ENCODE assay signal across 23 cellular contexts in genomic region chr5:173668910-173669309, GRCh38.
"Had no signal": no experiment of that assay in that cellular context is flagged by ENCODE, and none has a peak within 500 bp of the region (broad histone marks: within the 10 kb centered on the region; RNA-seq: fewer than 3 reads in every experiment).

No MANE protein-coding gene starts in this region.

- H3K4me3 Mint-ChIP-seq: activated B cell treated with CpG ODN at 0.5 μM for 24 hours; activated naive CD8-positive, alpha-beta T cell; mesothelial cell of epicardium; naive B cell; stimulated activated naive B cell treated with anti-CD40 and anti-IgM and Interleukin-4, amounts not matched to agents 10 μg/mL and 1 μg/mL and 100 μg/mL, for 72 hours had no signal

- H3K27me3 Mint-ChIP-seq: activated B cell treated with CpG ODN at 0.5 μM for 24 hours had no signal

- ATAC-seq: left colon; stimulated activated naive B cell treated with anti-CD40 and anti-IgM and Interleukin-4, amounts not matched to agents 10 μg/mL and 1 μg/mL and 100 μg/mL, for 72 hours had no signal

- H3K4me3 ChIP-seq: esophagus squamous epithelium, ovary, right atrium auricular region, transverse colon had no signal

- H3K36me3 Mint-ChIP-seq: activated naive CD8-positive, alpha-beta T cell; mesothelial cell of epicardium had no signal

- H3K27ac Mint-ChIP-seq: activated B cell treated with CpG ODN at 0.5 μM for 24 hours; activated naive CD8-positive, alpha-beta T cell; mesothelial cell of epicardium; stimulated activated naive B cell treated with anti-CD40 and anti-IgM and Interleukin-4, amounts not matched to agents 10 μg/mL and 1 μg/mL and 100 μg/mL, for 72 hours had no signal

- DNase-seq: activated B cell treated with CpG ODN at 0.5 μM for 24 hours; activated CD4-positive, alpha-beta T cell treated with anti-CD3 and anti-CD28 coated beads, Interleukin-2, amount 50 U/mL, for 1 hour; activated effector memory CD4-positive, alpha-beta T cell treated with Interleukin-2 at 50 U/mL for 16 hours; activated naive CD4-positive, alpha-beta T cell treated with Interleukin-2 at 50 U/mL for 16 hours; anterior cingulate cortex; dermis blood vessel endothelial cell; effector CD4-positive, alpha-beta T cell; esophagus squamous epithelium; glutamatergic neuron; kidney; left colon; mammary epithelial cell; naive B cell; ovary; stimulated activated CD4-positive, alpha-beta T cell treated with anti-CD3 and anti-CD28 coated beads, Interleukin-15, amount 100 ng/mL, for 24 hours; stimulated activated CD4-positive, alpha-beta T cell treated with anti-CD3 and anti-CD28 coated beads, Interleukin-2, amount 100 ng/mL, for 24 hours; stimulated activated naive B cell treated with anti-CD40 and anti-IgM and Interleukin-4, amounts not matched to agents 10 μg/mL and 1 μg/mL and 100 μg/mL, for 72 hours; T-helper 2 cell; transverse colon had no signal

- H3K36me3 ChIP-seq: esophagus squamous epithelium, ovary, right atrium auricular region, transverse colon had no signal

- H3K9me3 ChIP-seq: esophagus squamous epithelium, ovary, right atrium auricular region, transverse colon had no signal

- H3K4me1 ChIP-seq: transverse colon had no signal

- H3K27ac ChIP-seq: epithelial cell of prostate, esophagus squamous epithelium, ovary, right atrium auricular region, transverse colon had no signal

- H3K27me3 ChIP-seq: ovary, right atrium auricular region, transverse colon had no signal
